In the genomic region with DNA sequence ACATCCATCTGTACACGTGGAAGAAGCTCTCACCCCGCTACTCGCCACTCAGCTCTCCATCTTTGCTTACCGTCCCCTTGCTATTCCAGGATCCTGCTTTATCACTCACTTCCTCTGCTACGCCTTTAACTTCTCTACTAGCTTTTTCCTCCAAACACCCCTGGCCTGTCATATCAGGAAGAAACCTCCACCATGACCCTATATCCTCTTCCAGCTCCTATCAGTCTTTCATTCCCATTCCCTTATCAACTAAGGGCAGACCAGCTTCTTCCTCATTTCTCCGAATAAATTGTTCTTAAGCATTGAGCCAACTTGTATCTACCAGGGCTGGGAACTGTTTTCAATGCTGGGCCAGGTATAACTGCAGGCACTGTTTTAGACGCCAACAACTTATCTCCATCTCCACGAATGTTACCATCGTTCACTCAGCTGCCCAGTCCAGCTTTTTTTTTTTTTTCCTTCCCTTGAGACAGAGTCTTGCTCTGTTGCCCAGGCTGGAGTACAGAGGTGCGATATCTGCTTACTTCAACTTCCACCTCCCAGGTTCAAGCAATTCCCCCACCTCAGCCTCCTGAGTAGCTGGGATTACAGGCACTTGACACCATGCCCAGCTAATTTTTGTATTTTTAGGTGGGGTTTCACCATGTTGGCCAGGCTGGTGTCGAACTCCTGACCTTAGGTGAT, we compare ENCODE assay signal across 3 cellular contexts.
TF ChIP-seq lines count a peak whose summit lies in the region.

No MANE protein-coding gene starts in this region.

TF ChIP-seq in liver, 16 proteins besides CTCF, POLR2A, EP300 and RAD21:
- TF ChIP-seq NR2F2 (IDR thresholded peaks at IDR 0.05): peak; percentile 61
- TF ChIP-seq EGR1 (IDR thresholded peaks at IDR 0.05; ENCODE audit: low read depth in 2 of 2): no peak
TF ChIP-seq in liver: peak in this region for 1.

TF ChIP-seq in HepG2, 621 proteins besides CTCF, POLR2A, EP300 and RAD21:
- TF ChIP-seq HDAC6 (IDR thresholded peaks at IDR 0.05; ENCODE audit: low read depth, low read length): no peak
- TF ChIP-seq GABPB1 (CRISPR knock-in tag; IDR thresholded peaks at IDR 0.05): no peak
- TF ChIP-seq NFYB (CRISPR knock-in tag; IDR thresholded peaks at IDR 0.05): no peak
- TF ChIP-seq ZNF567 (CRISPR knock-in tag; IDR thresholded peaks at IDR 0.05; ENCODE audit: borderline replicate concordance): no peak
- no peak for TF ChIP-seq MAFG (CRISPR knock-in tag; IDR thresholded peaks at IDR 0.05)
- no peak for TF ChIP-seq ZIK1 (CRISPR knock-in tag; IDR thresholded peaks at IDR 0.05; ENCODE audit: borderline replicate concordance, low read depth)
- TF ChIP-seq BRCA1 (CRISPR knock-in tag; IDR thresholded peaks at IDR 0.05): no peak
- no peak for TF ChIP-seq ZNF232 (CRISPR knock-in tag; IDR thresholded peaks at IDR 0.05; ENCODE audit: borderline replicate concordance)
- TF ChIP-seq SAP130 (CRISPR knock-in tag; IDR thresholded peaks at IDR 0.05; ENCODE audit: low read depth): no peak
- no peak for TF ChIP-seq ZNF737 (CRISPR knock-in tag; IDR thresholded peaks at IDR 0.05; ENCODE audit: borderline replicate concordance)
- no peak for TF ChIP-seq ZNF772 (CRISPR knock-in tag; IDR thresholded peaks at IDR 0.05)
- TF ChIP-seq, protein P1, sequence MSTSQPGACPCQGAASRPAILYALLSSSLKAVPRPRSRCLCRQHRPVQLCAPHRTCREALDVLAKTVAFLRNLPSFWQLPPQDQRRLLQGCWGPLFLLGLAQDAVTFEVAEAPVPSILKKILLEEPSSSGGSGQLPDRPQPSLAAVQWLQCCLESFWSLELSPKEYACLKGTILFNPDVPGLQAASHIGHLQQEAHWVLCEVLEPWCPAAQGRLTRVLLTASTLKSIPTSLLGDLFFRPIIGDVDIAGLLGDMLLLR (CRISPR knock-in tag; IDR thresholded peaks at IDR 0.05): no peak
- TF ChIP-seq ZNF432 (CRISPR knock-in tag; IDR thresholded peaks at IDR 0.05; ENCODE audit: borderline replicate concordance): no peak
- no peak for TF ChIP-seq PHF21A (CRISPR knock-in tag; IDR thresholded peaks at IDR 0.05)
- TF ChIP-seq U2AF1 (optimal IDR thresholded peaks at IDR 0.05; ENCODE audit: low read depth, low read length): no peak

TF ChIP-seq in endothelial cell of umbilical vein, 7 proteins besides CTCF, POLR2A, EP300 and RAD21:
- TF ChIP-seq JUN (IDR thresholded peaks at IDR 0.05; ENCODE audit: borderline replicate concordance, insufficient read depth, insufficient read length, low read depth): no peak
- no peak for TF ChIP-seq POLR2AphosphoS5 (IDR thresholded peaks at IDR 0.05; ENCODE audit: insufficient read depth, low read depth, low read length)
- TF ChIP-seq FOS (IDR thresholded peaks at IDR 0.05; ENCODE audit: borderline replicate concordance, insufficient read depth, low read length): no peak
- TF ChIP-seq, protein P2, sequence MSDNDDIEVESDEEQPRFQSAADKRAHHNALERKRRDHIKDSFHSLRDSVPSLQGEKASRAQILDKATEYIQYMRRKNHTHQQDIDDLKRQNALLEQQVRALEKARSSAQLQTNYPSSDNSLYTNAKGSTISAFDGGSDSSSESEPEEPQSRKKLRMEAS (IDR thresholded peaks at IDR 0.05; ENCODE audit: insufficient read depth, insufficient read length): no peak
- TF ChIP-seq GATA2 (IDR thresholded peaks at IDR 0.05; ENCODE audit: insufficient read depth, insufficient read length, low read depth, low read length): no peak
- no peak for TF ChIP-seq MYC (IDR thresholded peaks at IDR 0.05; ENCODE audit: low read depth, low read length)
- TF ChIP-seq EZH2 (IDR thresholded peaks at IDR 0.05; ENCODE audit: borderline replicate concordance, low read depth, low read length, severe bottlenecking): no peak
